In genomic region chr6:157877149-157877548, GRCh38 we compare ENCODE assay signal across 24 cellular contexts. TPM values are rescaled to one million over a fixed set of nuclear protein-coding genes. Genes with fewer than 3 reads are reported as not detected.
DNase-seq lines count a peak whose midpoint lies in the region; ATAC-seq and TF ChIP-seq lines count a peak whose summit lies in the region.
"Had no signal": no experiment of that assay in that cellular context is flagged by ENCODE, and none has a peak within 500 bp of the region (broad histone marks: within the 10 kb centered on the region; RNA-seq: fewer than 3 reads in every experiment).

No MANE protein-coding gene starts in this region.

- H3K27me3 Mint-ChIP-seq in activated naive CD4-positive, alpha-beta T cell treated with anti-CD3 and anti-CD28 coated beads for 36 hours (ENCODE audit: low read depth) = no peaks in the 10 kb centered on the region
- H3K27me3 Mint-ChIP-seq in T-helper 17 cell = no peaks in the 10 kb centered on the region
- no peaks in the 10 kb centered on the region for H3K27me3 Mint-ChIP-seq in endothelial cell (ENCODE audit: unreplicated experiment)
- no peaks in the 10 kb centered on the region for H3K27me3 Mint-ChIP-seq in stimulated activated naive B cell treated with anti-CD40 and anti-IgM and Interleukin-4, amounts not matched to agents 10 μg/mL and 1 μg/mL and 100 μg/mL, for 72 hours

- peaks cover 60% of the 10 kb centered on the region for H3K36me3 Mint-ChIP-seq in activated naive CD4-positive, alpha-beta T cell treated with anti-CD3 and anti-CD28 coated beads for 36 hours (ENCODE audit: low read depth)
- peaks cover 19% of the 10 kb centered on the region for H3K36me3 Mint-ChIP-seq in T-helper 17 cell (ENCODE audit: low read depth)
- peaks cover 35% of the 10 kb centered on the region for H3K36me3 Mint-ChIP-seq in endothelial cell (ENCODE audit: low read depth, unreplicated experiment)
- H3K36me3 Mint-ChIP-seq in stimulated activated naive B cell treated with anti-CD40 and anti-IgM and Interleukin-4, amounts not matched to agents 10 μg/mL and 1 μg/mL and 100 μg/mL, for 72 hours = peaks cover 45 to 58% of the 10 kb centered on the region in 2 donors

- CTCF ChIA-PET in activated naive CD4-positive, alpha-beta T cell treated with anti-CD3 and anti-CD28 coated beads for 36 hours (lab: Charles Lee) = interaction anchor here (0.6 to 10.1 kb wide), 4 partner anchors 31 to 211 kb away, joined by 3 to 142 read pairs (median 3); no protein-coding TSS in a partner anchor

- TF ChIP-seq CTCF in endothelial cell (IDR thresholded peaks at IDR 0.05; ENCODE audit: unreplicated experiment) = no peak

- H3K27ac Mint-ChIP-seq in activated naive CD4-positive, alpha-beta T cell treated with anti-CD3 and anti-CD28 coated beads for 36 hours = peak overlapping the region; percentile 84
- H3K27ac Mint-ChIP-seq in T-helper 17 cell = peak overlapping the region; percentile 65
- peak overlapping the region; percentile 22 for H3K27ac Mint-ChIP-seq in endothelial cell (ENCODE audit: unreplicated experiment)
- no peak overlapping the region for H3K27ac Mint-ChIP-seq in stimulated activated naive B cell treated with anti-CD40 and anti-IgM and Interleukin-4, amounts not matched to agents 10 μg/mL and 1 μg/mL and 100 μg/mL, for 72 hours

- H3K9me3 ChIP-seq in T-helper 17 cell (ENCODE audit: control insufficient read depth, low read length, poor library complexity, severe bottlenecking) = no peaks in the 10 kb centered on the region
- H3K9me3 ChIP-seq: upper lobe of left lung had no signal

- H3K4me3 Mint-ChIP-seq in activated naive CD4-positive, alpha-beta T cell treated with anti-CD3 and anti-CD28 coated beads for 36 hours = peak overlapping the region; percentile 48
- H3K4me3 Mint-ChIP-seq in T-helper 17 cell (no peak overlapping the region), endothelial cell (ENCODE audit: unreplicated experiment) (no peak overlapping the region)
- H3K4me3 Mint-ChIP-seq in stimulated activated naive B cell treated with anti-CD40 and anti-IgM and Interleukin-4, amounts not matched to agents 10 μg/mL and 1 μg/mL and 100 μg/mL, for 72 hours = no peak overlapping the region

- H3K4me1 Mint-ChIP-seq in activated naive CD4-positive, alpha-beta T cell treated with anti-CD3 and anti-CD28 coated beads for 36 hours (ENCODE audit: low read depth) = peaks cover 79% of the 10 kb centered on the region
- H3K4me1 Mint-ChIP-seq in T-helper 17 cell (peaks cover 34% of the 10 kb centered on the region), endothelial cell (ENCODE audit: unreplicated experiment) (peaks cover 66% of the 10 kb centered on the region)
- peaks cover 30 to 50% of the 10 kb centered on the region in 2 donors for H3K4me1 Mint-ChIP-seq in stimulated activated naive B cell treated with anti-CD40 and anti-IgM and Interleukin-4, amounts not matched to agents 10 μg/mL and 1 μg/mL and 100 μg/mL, for 72 hours

- ATAC-seq in T-helper 17 cell (no peak), GM18868 (IDR thresholded peaks at IDR 0.05; ENCODE audit: unreplicated experiment) (no peak), GM18520 (IDR thresholded peaks at IDR 0.05; ENCODE audit: unreplicated experiment) (no peak)
- peak; percentile 6 to 11 for ATAC-seq in stimulated activated naive B cell treated with anti-CD40 and anti-IgM and Interleukin-4, amounts not matched to agents 10 μg/mL and 1 μg/mL and 100 μg/mL, for 72 hours (replicated peaks)
- ATAC-seq: left lobe of liver, right cardiac atrium had no signal

- DNase-seq in activated naive CD4-positive, alpha-beta T cell treated with anti-CD3 and anti-CD28 coated beads for 36 hours = no peak
- DNase-seq in activated naive CD4-positive, alpha-beta T cell (lab: John Stamatoyannopoulos, UW) = no peak
- DNase-seq in T-helper 17 cell (no peak), endothelial cell (ENCODE audit: low spot score) (no peak), posterior cingulate gyrus (no peak)
- DNase-seq in stimulated activated naive B cell treated with anti-CD40 and anti-IgM and Interleukin-4, amounts not matched to agents 10 μg/mL and 1 μg/mL and 100 μg/mL, for 72 hours = no peak
- DNase-seq: COR-L47; effector memory CD4-positive, alpha-beta T cell; erythroblast; glutamatergic neuron; HCEC 1CT; Kasumi-1; NCI-H1417 treated with DMSO at 0.1 percent for 48 hours; NCI-H2081; NCI-H2227 treated with DMSO at 0.1 percent for 48 hours; NCI-H526; right cardiac atrium; stimulated activated CD8-positive, alpha-beta memory T cell treated with anti-CD3 and anti-CD28 coated beads, Interleukin-4, amount 100 ng/mL, for 48 hours; T-helper 2 cell; upper lobe of left lung had no signal

- intact Hi-C loops in activated naive CD4-positive, alpha-beta T cell treated with anti-CD3 and anti-CD28 coated beads for 36 hours (cut with micrococcal nuclease) = no loop called here
- intact Hi-C loops in posterior cingulate gyrus (cut with DNase I) = no loop called here

- H3K9me3 Mint-ChIP-seq in activated naive CD4-positive, alpha-beta T cell treated with anti-CD3 and anti-CD28 coated beads for 36 hours = no peaks in the 10 kb centered on the region
- H3K9me3 Mint-ChIP-seq in endothelial cell (ENCODE audit: unreplicated experiment) = no peaks in the 10 kb centered on the region
- no peaks in the 10 kb centered on the region for H3K9me3 Mint-ChIP-seq in stimulated activated naive B cell treated with anti-CD40 and anti-IgM and Interleukin-4, amounts not matched to agents 10 μg/mL and 1 μg/mL and 100 μg/mL, for 72 hours
- H3K9me3 Mint-ChIP-seq: activated naive CD4-positive, alpha-beta T cell treated with anti-CD3 and anti-CD28 coated beads, Interleukin-2, amount 50 U/mL, for 72 hours had no signal

RNA-seq across cellular contexts. Expression of gene SNX9, which starts 54.1 kb away (rescaled TPM):
- total RNA-seq in activated naive CD4-positive, alpha-beta T cell treated with anti-CD3 and anti-CD28 coated beads for 36 hours = 10 to 100 TPM; 34.3 to 34.6 TPM
- 10 to 100 TPM; 21.2 to 38.9 TPM for total RNA-seq in T-helper 17 cell
- 68.6 TPM for total RNA-seq in endothelial cell (ENCODE audit: unreplicated experiment)

Comparison
In these comparisons a context has a peak if more than half of its experiments do, and no peak if none do; other contexts are left out.
1. ATAC-seq: peak in stimulated activated naive B cell treated with anti-CD40 and anti-IgM and Interleukin-4, amounts not matched to agents 10 μg/mL and 1 μg/mL and 100 μg/mL, for 72 hours (2 of 2); none in T-helper 17 cell (single experiment), GM18868 (single experiment) and GM18520 (single experiment).